Comparison of ENCODE assay signal across 8 cellular contexts in the genomic region with DNA sequence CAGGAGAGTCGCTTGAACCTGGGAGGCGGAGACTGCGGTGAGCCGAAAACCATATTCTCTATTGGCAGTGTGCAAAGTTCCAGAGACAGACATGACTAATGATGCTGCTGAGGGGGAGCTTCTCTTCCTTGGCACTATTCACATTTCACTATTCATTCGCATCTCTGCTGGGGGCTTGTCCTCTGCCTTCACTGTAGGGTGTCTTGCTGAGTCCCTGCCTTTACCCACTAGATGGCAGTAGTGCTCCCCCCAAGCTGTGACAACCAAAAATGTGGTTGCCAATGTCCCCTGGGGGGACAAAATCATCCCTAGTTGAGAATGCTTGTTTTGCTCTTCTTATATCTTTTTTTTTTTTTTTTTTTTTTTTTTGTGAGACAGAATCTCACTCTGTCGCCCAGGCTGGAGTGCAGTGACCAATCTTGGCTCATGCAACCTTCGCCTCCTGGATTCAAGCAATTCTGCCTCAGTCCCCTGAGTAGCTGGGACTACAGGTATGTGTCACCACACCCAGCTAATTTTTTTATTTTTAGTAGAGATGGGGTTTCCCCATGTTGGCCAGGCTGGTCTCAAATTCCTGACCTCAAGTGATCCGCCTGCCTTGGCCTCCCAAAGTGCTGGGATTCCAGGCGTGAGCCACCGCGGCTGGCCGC. TPM values are rescaled to one million over a fixed set of nuclear protein-coding genes. Genes with fewer than 3 reads are reported as not detected.
A peak's percentile ranks its signal among the peaks of the same experiment; 100 is the strongest.
DNase-seq lines count a peak whose midpoint lies in the region; ATAC-seq, FAIRE-seq and TF ChIP-seq lines count a peak whose summit lies in the region.
"Not testable (repeated sequence)": the region's sequence is repeated elsewhere in the genome, so short reads cannot be mapped to it uniquely, and the experiment has no call there.

No MANE protein-coding gene starts in this region.

- ATAC-seq in natural killer cell: peak; percentile 87 to 93 (median 88)
- ATAC-seq in stimulated activated effector memory CD8-positive, alpha-beta T cell treated with anti-CD3 and anti-CD28 coated beads, Interleukin-12 subunit alpha, Interleukin-12 subunit beta, amount 100 ng/mL, for 72 hours: peak; percentile 81

- TF ChIP-seq CTCF in fibroblast of mammary gland (conservative IDR thresholded peaks at IDR 0.05; ENCODE audit: control insufficient read depth, insufficient read depth, low read depth, low read length): peak; percentile 97
- peak; percentile 77 for TF ChIP-seq CTCF in natural killer cell (IDR thresholded peaks at IDR 0.05)

- H3K36me3 Mint-ChIP-seq in activated T-helper 1 cell treated with anti-CD3 and anti-CD28 coated beads, Interleukin-12 subunit alpha, Interleukin-12 subunit beta, Interleukin-2, Interleukin-4 antibody, amounts not matched to agents 30 ng/mL and 10 ng/mL and 1 ng/mL, durations not matched to agents 14 hours and 24 hours and 36 hours (ENCODE audit: low read depth): peaks cover 17% of the 10 kb centered on the region
- not testable (repeated sequence) for H3K36me3 Mint-ChIP-seq in natural killer cell
- peaks cover 92% of the 10 kb centered on the region for H3K36me3 Mint-ChIP-seq in stimulated activated effector memory CD8-positive, alpha-beta T cell treated with anti-CD3 and anti-CD28 coated beads, Interleukin-12 subunit alpha, Interleukin-12 subunit beta, amount 100 ng/mL, for 72 hours

- H3K9me3 Mint-ChIP-seq in activated T-helper 1 cell treated with anti-CD3 and anti-CD28 coated beads, Interleukin-12 subunit alpha, Interleukin-12 subunit beta, Interleukin-2, Interleukin-4 antibody, amounts not matched to agents 30 ng/mL and 10 ng/mL and 1 ng/mL, durations not matched to agents 14 hours and 24 hours and 36 hours; natural killer cell; stimulated activated effector memory CD8-positive, alpha-beta T cell treated with anti-CD3 and anti-CD28 coated beads, Interleukin-12 subunit alpha, Interleukin-12 subunit beta, amount 100 ng/mL, for 72 hours: not testable (repeated sequence)

- peak overlapping the region; percentile 40 for H3K27ac Mint-ChIP-seq in activated T-helper 1 cell treated with anti-CD3 and anti-CD28 coated beads, Interleukin-12 subunit alpha, Interleukin-12 subunit beta, Interleukin-2, Interleukin-4 antibody, amounts not matched to agents 30 ng/mL and 10 ng/mL and 1 ng/mL, durations not matched to agents 14 hours and 24 hours and 36 hours
- peak overlapping the region in 1 of 2 donors; percentile 41 for H3K27ac Mint-ChIP-seq in natural killer cell
- H3K27ac Mint-ChIP-seq in stimulated activated effector memory CD8-positive, alpha-beta T cell treated with anti-CD3 and anti-CD28 coated beads, Interleukin-12 subunit alpha, Interleukin-12 subunit beta, amount 100 ng/mL, for 72 hours: not testable (repeated sequence)

- DNase-seq in DMS114 treated with DMSO at 0.1 percent for 48 hours (lab: John Stamatoyannopoulos, UW; ENCODE audit: unreplicated experiment): peak; percentile 55
- DNase-seq in H54 (ENCODE audit: insufficient read length, low spot score): peak; percentile 99
- peak; percentile 45 for DNase-seq in NCI-H1092 (lab: John Stamatoyannopoulos, UW)
- DNase-seq in SIG-M5 treated with dmso at 0.1 percent for 504 hours (lab: John Stamatoyannopoulos, UW; ENCODE audit: unreplicated experiment): peak; percentile 68
- peak; percentile 41 for DNase-seq in activated T-helper 1 cell treated with anti-CD3 and anti-CD28 coated beads, Interleukin-12 subunit alpha, Interleukin-12 subunit beta, Interleukin-2, Interleukin-4 antibody, amounts not matched to agents 30 ng/mL and 10 ng/mL and 1 ng/mL, durations not matched to agents 14 hours and 24 hours and 36 hours (ENCODE audit: low spot score)
- peak; percentile 90 for DNase-seq in fibroblast of mammary gland (ENCODE audit: low read depth)
- DNase-seq in natural killer cell: peak; percentile 48
- peak; percentile 41 to 74 for DNase-seq in stimulated activated effector memory CD8-positive, alpha-beta T cell treated with anti-CD3 and anti-CD28 coated beads, Interleukin-12 subunit alpha, Interleukin-12 subunit beta, amount 100 ng/mL, for 72 hours (ENCODE audit: low spot score in 2 of 2)

- TF ChIP-seq POLR2A in H54 (IDR thresholded peaks at IDR 0.05; ENCODE audit: low read depth, low read length): not testable (repeated sequence)

- peaks cover 26% of the 10 kb centered on the region for H3K4me1 Mint-ChIP-seq in activated T-helper 1 cell treated with anti-CD3 and anti-CD28 coated beads, Interleukin-12 subunit alpha, Interleukin-12 subunit beta, Interleukin-2, Interleukin-4 antibody, amounts not matched to agents 30 ng/mL and 10 ng/mL and 1 ng/mL, durations not matched to agents 14 hours and 24 hours and 36 hours (ENCODE audit: low read depth)
- peaks cover 11 to 48% of the 10 kb centered on the region in 2 donors for H3K4me1 Mint-ChIP-seq in natural killer cell
- H3K4me1 Mint-ChIP-seq in stimulated activated effector memory CD8-positive, alpha-beta T cell treated with anti-CD3 and anti-CD28 coated beads, Interleukin-12 subunit alpha, Interleukin-12 subunit beta, amount 100 ng/mL, for 72 hours: peaks cover 39% of the 10 kb centered on the region

- H3K4me3 ChIP-seq in fibroblast of mammary gland (ENCODE audit: control insufficient read depth, low read depth, low read length): not testable (repeated sequence)

- not testable (repeated sequence) for FAIRE-seq in H54 (lab: Jason Lieb, UNC)

- intact Hi-C loops in activated T-helper 1 cell treated with anti-CD3 and anti-CD28 coated beads, Interleukin-12 subunit alpha, Interleukin-12 subunit beta, Interleukin-2, Interleukin-4 antibody, amounts not matched to agents 30 ng/mL and 10 ng/mL and 1 ng/mL, durations not matched to agents 14 hours and 24 hours and 36 hours (cut with micrococcal nuclease): loop anchor here (2.0 to 10.0 kb wide), 2 partner anchors 31 to 339 kb away; no protein-coding TSS in a partner anchor
- intact Hi-C loops in natural killer cell (cut with micrococcal nuclease): loop anchor here (1.0 kb wide), 1 partner anchor 338 kb away; no protein-coding TSS in a partner anchor

- H3K27me3 Mint-ChIP-seq in activated T-helper 1 cell treated with anti-CD3 and anti-CD28 coated beads, Interleukin-12 subunit alpha, Interleukin-12 subunit beta, Interleukin-2, Interleukin-4 antibody, amounts not matched to agents 30 ng/mL and 10 ng/mL and 1 ng/mL, durations not matched to agents 14 hours and 24 hours and 36 hours (ENCODE audit: insufficient read depth); natural killer cell (ENCODE audit: low read depth in 2 of 2): not testable (repeated sequence)

- not testable (repeated sequence) for H3K4me3 Mint-ChIP-seq in activated T-helper 1 cell treated with anti-CD3 and anti-CD28 coated beads, Interleukin-12 subunit alpha, Interleukin-12 subunit beta, Interleukin-2, Interleukin-4 antibody, amounts not matched to agents 30 ng/mL and 10 ng/mL and 1 ng/mL, durations not matched to agents 14 hours and 24 hours and 36 hours; natural killer cell; stimulated activated effector memory CD8-positive, alpha-beta T cell treated with anti-CD3 and anti-CD28 coated beads, Interleukin-12 subunit alpha, Interleukin-12 subunit beta, amount 100 ng/mL, for 72 hours

RNA-seq across cellular contexts. Expression of gene TNRC18, which starts 57.5 kb away (rescaled TPM):
- total RNA-seq in activated T-helper 1 cell treated with anti-CD3 and anti-CD28 coated beads, Interleukin-12 subunit alpha, Interleukin-12 subunit beta, Interleukin-2, Interleukin-4 antibody, amounts not matched to agents 30 ng/mL and 10 ng/mL and 1 ng/mL, durations not matched to agents 14 hours and 24 hours and 36 hours: 42.4 and 48.7 TPM in 2 replicates
- 100 to 1,000 TPM; 111 to 127 (median 124) TPM for total RNA-seq in natural killer cell

Comparison
In these comparisons a context has a peak if more than half of its experiments do, and no peak if none do; other contexts are left out.
1. DNase-seq: peak in every context shown above with its lines; median percentile 99 in H54; 90 in fibroblast of mammary gland; 68 in SIG-M5 treated with dmso at 0.1 percent for 504 hours; 58 in stimulated activated effector memory CD8-positive, alpha-beta T cell treated with anti-CD3 and anti-CD28 coated beads, Interleukin-12 subunit alpha, Interleukin-12 subunit beta, amount 100 ng/mL, for 72 hours; 55 in DMS114 treated with DMSO at 0.1 percent for 48 hours; 48 in natural killer cell; 45 in NCI-H1092; 41 in activated T-helper 1 cell treated with anti-CD3 and anti-CD28 coated beads, Interleukin-12 subunit alpha, Interleukin-12 subunit beta, Interleukin-2, Interleukin-4 antibody, amounts not matched to agents 30 ng/mL and 10 ng/mL and 1 ng/mL, durations not matched to agents 14 hours and 24 hours and 36 hours.